23 cellular contexts compared by ENCODE assay signal in the genomic region with DNA sequence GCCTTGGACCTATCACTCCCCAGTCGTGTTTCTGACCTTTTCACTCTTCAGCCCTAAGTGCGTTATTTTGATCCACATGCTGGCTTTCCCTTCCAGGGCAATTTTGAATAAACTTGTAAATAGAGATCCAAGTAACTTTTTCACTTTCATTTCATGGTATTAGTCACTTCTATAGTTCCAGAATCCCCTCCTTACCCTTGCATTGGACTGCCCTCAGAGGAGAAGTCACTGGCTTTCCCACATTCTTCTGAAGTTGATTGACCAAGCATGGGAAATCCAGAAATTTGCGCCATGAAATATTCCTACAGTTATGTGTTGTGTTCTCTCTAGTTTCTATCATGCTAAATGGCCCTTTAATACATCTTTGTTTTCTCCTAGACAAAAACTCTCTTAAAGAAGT.
DNase-seq lines count a peak whose midpoint lies in the region; ATAC-seq and TF ChIP-seq lines count a peak whose summit lies in the region.
"Had no signal": no experiment of that assay in that cellular context is flagged by ENCODE, and none has a peak within 500 bp of the region (broad histone marks: within the 10 kb centered on the region; RNA-seq: fewer than 3 reads in every experiment).

No MANE protein-coding gene starts in this region.

- no peak overlapping the region for H3K4me3 ChIP-seq in heart right ventricle
- H3K4me3 ChIP-seq in right cardiac atrium (ENCODE audit: low read length) = no peak overlapping the region
- no peak overlapping the region for H3K4me3 ChIP-seq in aorta (ENCODE audit: low read length in 2 of 2)
- no peak overlapping the region for H3K4me3 ChIP-seq in right lobe of liver
- H3K4me3 ChIP-seq: GM23248, PC-9 had no signal

- TF ChIP-seq POLR2A in right lobe of liver (IDR thresholded peaks at IDR 0.05) = no peak

- H3K27ac Mint-ChIP-seq in activated CD4-positive, alpha-beta T cell treated with anti-CD3 and anti-CD28 coated beads, Interleukin-2, amount 10 ng/mL, durations not matched to agents 24 days and 14 days = no peak overlapping the region
- H3K27ac Mint-ChIP-seq: H9, HFFc6 had no signal

- H3K4me1 Mint-ChIP-seq in activated CD4-positive, alpha-beta T cell treated with anti-CD3 and anti-CD28 coated beads, Interleukin-2, amount 10 ng/mL, durations not matched to agents 24 days and 14 days = no peaks in the 10 kb centered on the region
- H3K4me1 Mint-ChIP-seq: H9 had no signal

- WGBS in heart right ventricle, 2 donors = 60 to 63% methylated on average over 3 of the region's 3 CpGs
- 49% methylated on average over 3 of the region's 3 CpGs for WGBS in right cardiac atrium
- 34 to 42% methylated on average over 3 of the region's 3 CpGs for WGBS in aorta, 2 donors
- 46% methylated on average over 3 of the region's 3 CpGs for WGBS in right lobe of liver (ENCODE audit: insufficient coverage, low coverage, low lambda C conversion rate, missing lambda C conversion rate)

- H3K9me3 Mint-ChIP-seq in activated CD4-positive, alpha-beta T cell treated with anti-CD3 and anti-CD28 coated beads, Interleukin-2, amount 10 ng/mL, durations not matched to agents 24 days and 14 days = no peaks in the 10 kb centered on the region

- H3K27ac ChIP-seq in heart right ventricle (peak overlapping the region in 9 of 10 donors; percentile 12 to 84 (median 51)), right cardiac atrium (ENCODE audit: low read length) (no peak overlapping the region), aorta (ENCODE audit: low read depth in 1 of 2, low read length in 2 of 2) (peak overlapping the region; percentile 28 to 36), right lobe of liver (no peak overlapping the region)
- H3K27ac ChIP-seq: GM23248, PC-9 had no signal

- no peaks in the 10 kb centered on the region for H3K27me3 Mint-ChIP-seq in activated CD4-positive, alpha-beta T cell treated with anti-CD3 and anti-CD28 coated beads, Interleukin-2, amount 10 ng/mL, durations not matched to agents 24 days and 14 days

- H3K36me3 ChIP-seq in heart right ventricle (no peaks in the 10 kb centered on the region), aorta (ENCODE audit: control insufficient read depth in 1 of 2, insufficient read depth in 2 of 2, low read length in 1 of 2) (no peaks in the 10 kb centered on the region), right lobe of liver (no peaks in the 10 kb centered on the region)
- H3K36me3 ChIP-seq: BE2C had no signal

- intact Hi-C loops in heart right ventricle (cut with DNase I) = loop anchor here in 3 of 10 donors (2.0 to 10.0 kb wide), 5 partner anchors 58 to 280 kb away; a partner anchor contains a TSS
- intact Hi-C loops in right cardiac atrium (cut with DNase I) = no loop called here
- intact Hi-C loops in aorta (cut with DNase I) = no loop called here
- intact Hi-C loops in activated CD4-positive, alpha-beta T cell treated with anti-CD3 and anti-CD28 coated beads, Interleukin-2, amount 10 ng/mL, durations not matched to agents 24 days and 14 days (cut with micrococcal nuclease) = no loop called here
- intact Hi-C loops in right lobe of liver (cut with DNase I) = no loop called here

- H3K9me3 ChIP-seq in heart right ventricle (peaks cover 0 to 13% (median 0%) of the 10 kb centered on the region in 11 donors), right cardiac atrium (ENCODE audit: control insufficient read depth, low read length) (no peaks in the 10 kb centered on the region), aorta (ENCODE audit: control insufficient read depth, low read length) (no peaks in the 10 kb centered on the region), right lobe of liver (no peaks in the 10 kb centered on the region)
- H3K9me3 ChIP-seq: BE2C had no signal

- H3K27me3 ChIP-seq in heart right ventricle (no peaks in the 10 kb centered on the region), right cardiac atrium (ENCODE audit: control insufficient read depth, insufficient read depth) (no peaks in the 10 kb centered on the region), aorta (ENCODE audit: control insufficient read depth in 1 of 2, insufficient read depth in 2 of 2, low read length in 1 of 2) (no peaks in the 10 kb centered on the region), right lobe of liver (no peaks in the 10 kb centered on the region)
- H3K27me3 ChIP-seq: BE2C had no signal

- TF ChIP-seq CTCF in heart right ventricle (IDR thresholded peaks at IDR 0.05) = no peak
- TF ChIP-seq CTCF in right lobe of liver (IDR thresholded peaks at IDR 0.05) = no peak

- H3K4me3 Mint-ChIP-seq in activated CD4-positive, alpha-beta T cell treated with anti-CD3 and anti-CD28 coated beads, Interleukin-2, amount 10 ng/mL, durations not matched to agents 24 days and 14 days = no peak overlapping the region
- H3K4me3 Mint-ChIP-seq: H9, HFFc6 had no signal

- ATAC-seq in heart right ventricle (peak in 2 of 8 donors; percentile 12 to 64), right cardiac atrium (no peak), aorta (ENCODE audit: low FRiP score) (no peak), right lobe of liver (no peak)

- H3K4me1 ChIP-seq in heart right ventricle (peaks cover 0 to 36% (median 22%) of the 10 kb centered on the region in 9 donors), right cardiac atrium (ENCODE audit: control insufficient read depth, insufficient read depth, low read length) (peaks cover 4% of the 10 kb centered on the region), aorta (ENCODE audit: control insufficient read depth in 1 of 2, insufficient read depth in 2 of 2, low read length in 2 of 2) (peaks cover 2 to 3% of the 10 kb centered on the region in 2 donors), right lobe of liver (no peaks in the 10 kb centered on the region)
- H3K4me1 ChIP-seq: BE2C had no signal

- no peak for DNase-seq in heart right ventricle
- DNase-seq in right cardiac atrium = no peak
- peak; percentile 36 for DNase-seq in fibroblast of peridontal ligament (ENCODE audit: extremely low read depth)
- peak; percentile 50 for DNase-seq in kidney tubule cell (ENCODE audit: low spot score)
- no peak for DNase-seq in aorta
- no peak for DNase-seq in T-helper 1 cell
- no peak for DNase-seq in activated CD4-positive, alpha-beta T cell treated with anti-CD3 and anti-CD28 coated beads, Interleukin-2, amount 10 ng/mL, durations not matched to agents 24 days and 14 days
- DNase-seq in right lobe of liver = no peak
- DNase-seq: BE2C, EL, GF-D8, GM23248, H9, HFFc6, KBM-7, NCI-H1092, NCI-H1436, NCI-H187 treated with DMSO at 0.1 percent for 48 hours, NCI-H2107, NCI-H446 treated with DMSO at 0.1 percent for 48 hours, NCI-H69, PC-9, SIG-M5 had no signal

- H3K36me3 Mint-ChIP-seq in activated CD4-positive, alpha-beta T cell treated with anti-CD3 and anti-CD28 coated beads, Interleukin-2, amount 10 ng/mL, durations not matched to agents 24 days and 14 days (ENCODE audit: low read depth) = no peaks in the 10 kb centered on the region

Comparison
In these comparisons a context has a peak if more than half of its experiments do, and no peak if none do; other contexts are left out.
1. H3K27ac ChIP-seq: peak in heart right ventricle (9 of 10) and aorta (2 of 2); none in right cardiac atrium (single experiment) and right lobe of liver (0 of 3).
2. DNase-seq: peak in fibroblast of peridontal ligament (single experiment) and kidney tubule cell (single experiment); none in heart right ventricle (0 of 2), right cardiac atrium (0 of 3), aorta (0 of 2), T-helper 1 cell (0 of 5), activated CD4-positive, alpha-beta T cell treated with anti-CD3 and anti-CD28 coated beads, Interleukin-2, amount 10 ng/mL, durations not matched to agents 24 days and 14 days (single experiment) and right lobe of liver (0 of 3).